Comparison of ENCODE assay signal across 1 cellular context in the genomic region with DNA sequence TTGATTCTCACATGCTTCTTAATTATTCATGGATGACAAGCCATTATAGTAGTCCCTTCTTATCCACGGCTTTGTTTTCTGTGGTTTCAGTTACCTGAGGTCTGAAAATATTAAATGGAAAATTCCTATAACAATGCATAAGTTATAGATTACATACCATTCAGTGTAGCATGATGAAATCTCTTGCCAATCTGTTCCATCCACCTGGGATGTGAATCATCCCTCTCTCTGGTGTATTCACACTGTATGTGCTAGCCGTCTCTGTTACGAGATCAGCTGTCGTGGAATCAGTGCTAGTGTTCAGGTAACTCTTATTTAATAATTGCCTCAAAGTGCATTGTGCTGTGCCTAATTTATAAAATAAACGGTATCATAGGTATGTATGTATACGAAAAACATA.
TF ChIP-seq lines count a peak whose summit lies in the region.

No MANE protein-coding gene starts in this region.

TF ChIP-seq in GM12891, 5 proteins besides CTCF, POLR2A, EP300 and RAD21 (continued from another document):
- TF ChIP-seq POLR2AphosphoS5 (IDR thresholded peaks at IDR 0.05; ENCODE audit: low read depth, low read length) (no peak), PAX5 (IDR thresholded peaks at IDR 0.05; ENCODE audit: insufficient read depth, low read length, severe bottlenecking) (no peak)
